In the genomic region with DNA sequence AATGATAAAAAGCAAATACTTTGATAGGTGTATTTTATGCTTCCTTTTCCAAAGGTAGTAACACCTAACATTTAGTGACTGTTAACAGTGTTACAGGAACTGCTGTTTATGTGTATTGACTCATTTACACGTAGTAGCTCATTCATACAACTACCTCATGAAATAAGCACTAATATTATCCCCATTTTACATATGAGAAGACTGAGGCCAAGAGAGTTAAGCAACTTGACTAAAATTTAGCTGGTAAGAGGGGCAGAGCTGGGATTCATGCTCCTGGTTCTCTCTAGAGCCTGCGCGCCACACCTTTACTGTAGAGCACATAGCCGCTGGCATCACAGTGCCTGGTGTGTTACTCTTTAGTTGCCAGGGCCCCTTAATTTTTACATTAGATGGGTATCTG, we compare ENCODE assay signal across 2 cellular contexts.
TF ChIP-seq lines count a peak whose summit lies in the region.

No MANE protein-coding gene starts in this region.

TF ChIP-seq in HEK293, 187 proteins besides CTCF, POLR2A, EP300 and RAD21 (continued from another document):
- TF ChIP-seq, protein P1, sequence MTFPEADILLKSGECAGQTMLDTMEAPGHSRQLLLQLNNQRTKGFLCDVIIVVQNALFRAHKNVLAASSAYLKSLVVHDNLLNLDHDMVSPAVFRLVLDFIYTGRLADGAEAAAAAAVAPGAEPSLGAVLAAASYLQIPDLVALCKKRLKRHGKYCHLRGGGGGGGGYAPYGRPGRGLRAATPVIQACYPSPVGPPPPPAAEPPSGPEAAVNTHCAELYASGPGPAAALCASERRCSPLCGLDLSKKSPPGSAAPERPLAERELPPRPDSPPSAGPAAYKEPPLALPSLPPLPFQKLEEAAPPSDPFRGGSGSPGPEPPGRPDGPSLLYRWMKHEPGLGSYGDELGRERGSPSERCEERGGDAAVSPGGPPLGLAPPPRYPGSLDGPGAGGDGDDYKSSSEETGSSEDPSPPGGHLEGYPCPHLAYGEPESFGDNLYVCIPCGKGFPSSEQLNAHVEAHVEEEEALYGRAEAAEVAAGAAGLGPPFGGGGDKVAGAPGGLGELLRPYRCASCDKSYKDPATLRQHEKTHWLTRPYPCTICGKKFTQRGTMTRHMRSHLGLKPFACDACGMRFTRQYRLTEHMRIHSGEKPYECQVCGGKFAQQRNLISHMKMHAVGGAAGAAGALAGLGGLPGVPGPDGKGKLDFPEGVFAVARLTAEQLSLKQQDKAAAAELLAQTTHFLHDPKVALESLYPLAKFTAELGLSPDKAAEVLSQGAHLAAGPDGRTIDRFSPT (tag by site-specific recombination; IDR thresholded peaks at IDR 0.05), result no peak
- TF ChIP-seq ZNF664 (tag by site-specific recombination; IDR thresholded peaks at IDR 0.05) (peak; percentile 69), ZNF701 (tag by site-specific recombination; IDR thresholded peaks at IDR 0.05) (no peak)

TF ChIP-seq in K562, 482 proteins besides CTCF, POLR2A, EP300 and RAD21 (continued from another document):
- TF ChIP-seq BCOR (IDR thresholded peaks at IDR 0.05) (peak; percentile 73), ESRRB (CRISPR knock-in tag; IDR thresholded peaks at IDR 0.05; ENCODE audit: borderline replicate concordance) (no peak), MEIS2 (IDR thresholded peaks at IDR 0.05; ENCODE audit: partially characterized antibody) (no peak), MBD2 (IDR thresholded peaks at IDR 0.05; ENCODE audit: borderline replicate concordance, low read depth) (no peak), ZNF57 (CRISPR knock-in tag; IDR thresholded peaks at IDR 0.05) (no peak), LEF1 (IDR thresholded peaks at IDR 0.05) (no peak), NFATC3 (IDR thresholded peaks at IDR 0.05) (no peak), CBX2 (IDR thresholded peaks at IDR 0.05; ENCODE audit: insufficient read depth, low read length, poor library complexity, severe bottlenecking) (no peak)
TF ChIP-seq in K562: peak in this region for 5.
